Comparison of ENCODE assay signal across 21 cellular contexts in the genomic region with DNA sequence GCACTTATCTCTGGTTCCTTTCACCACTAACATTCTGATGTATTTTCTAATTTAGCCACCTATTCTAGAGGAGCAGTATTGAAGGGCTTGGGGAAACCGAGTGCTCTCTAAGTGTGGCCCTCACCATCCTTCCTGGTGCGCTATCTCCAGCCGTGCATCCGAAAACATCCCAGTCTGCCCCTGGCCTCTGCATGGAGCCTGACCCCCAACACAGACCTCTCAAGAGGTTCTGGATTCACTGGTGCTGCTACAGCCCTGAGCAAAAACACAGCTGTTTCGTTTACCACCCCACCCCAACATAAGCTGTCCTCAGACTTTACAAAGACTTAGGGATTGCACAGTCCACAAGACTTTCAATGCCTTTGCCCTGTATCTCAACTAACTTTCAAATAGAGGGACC.
"Had no signal": no experiment of that assay in that cellular context is flagged by ENCODE, and none has a peak within 500 bp of the region (broad histone marks: within the 10 kb centered on the region; RNA-seq: fewer than 3 reads in every experiment).

No MANE protein-coding gene starts in this region.

- DNase-seq: activated CD4-positive, alpha-beta T cell treated with anti-CD3 and anti-CD28 coated beads for 4 hours; activated CD4-positive, alpha-beta T cell treated with anti-CD3 and anti-CD28 coated beads, Interleukin-2, amount 50 U/mL, for 4 hours; activated CD8-positive, alpha-beta memory T cell treated with anti-CD3 and anti-CD28 coated beads, Interleukin-2, amount 50 U/mL, for 48 hours; activated CD8-positive, alpha-beta T cell treated with anti-CD3 and anti-CD28 coated beads, Interleukin-2, amount 10 ng/mL, durations not matched to agents 7 days and 5 days; activated naive CD4-positive, alpha-beta T cell treated with anti-CD3 and anti-CD28 coated beads, Interleukin-2, amount 50 U/mL, for 16 hours; activated naive CD8-positive, alpha-beta T cell treated with anti-CD3 and anti-CD28 coated beads, Interleukin-2, amount 10 ng/mL, durations not matched to agents 7 days and 5 days; activated T-cell treated with anti-CD3 and anti-CD28 coated beads, Interleukin-2, amount 50 U/mL, for 1 hour; aorta; central memory CD4-positive, alpha-beta T cell; KG1; NCI-H1930; NCI-H2171; NCI-H446 treated with DMSO at 0.1 percent for 48 hours; NK-92 treated with Interleukin-12 subunit alpha and Interleukin-12 subunit beta, amount 100 ng/mL, for 24 hours; Right ventricle myocardium superior; RPMI8226; WERI-Rb-1 had no signal

- H3K27ac ChIP-seq: adrenal gland, SJCRH30, WERI-Rb-1 had no signal

- ATAC-seq: activated CD8-positive, alpha-beta T cell treated with anti-CD3 and anti-CD28 coated beads, Interleukin-2, amount 10 ng/mL, durations not matched to agents 7 days and 5 days; Panc1 had no signal

- H3K4me1 Mint-ChIP-seq: activated naive CD8-positive, alpha-beta T cell treated with anti-CD3 and anti-CD28 coated beads, Interleukin-2, amount 10 ng/mL, durations not matched to agents 7 days and 5 days had no signal

- H3K4me3 Mint-ChIP-seq: activated CD8-positive, alpha-beta T cell treated with anti-CD3 and anti-CD28 coated beads, Interleukin-2, amount 10 ng/mL, durations not matched to agents 7 days and 5 days; activated naive CD8-positive, alpha-beta T cell treated with anti-CD3 and anti-CD28 coated beads, Interleukin-2, amount 10 ng/mL, durations not matched to agents 7 days and 5 days had no signal

- H3K27me3 ChIP-seq: adrenal gland had no signal

- H3K9me3 ChIP-seq: adrenal gland, SJCRH30, SK-N-SH had no signal

- H3K9me3 Mint-ChIP-seq: activated naive CD8-positive, alpha-beta T cell treated with anti-CD3 and anti-CD28 coated beads, Interleukin-2, amount 10 ng/mL, durations not matched to agents 7 days and 5 days had no signal

- H3K4me1 ChIP-seq: adrenal gland, SJCRH30 had no signal

- H3K9ac ChIP-seq: SK-N-SH had no signal

- H3K36me3 ChIP-seq: adrenal gland, SJCRH30, WERI-Rb-1 had no signal

- H3K4me3 ChIP-seq: adrenal gland, SJCRH30 had no signal

- H3K27ac Mint-ChIP-seq: activated CD8-positive, alpha-beta T cell treated with anti-CD3 and anti-CD28 coated beads, Interleukin-2, amount 10 ng/mL, durations not matched to agents 7 days and 5 days; activated naive CD8-positive, alpha-beta T cell treated with anti-CD3 and anti-CD28 coated beads, Interleukin-2, amount 10 ng/mL, durations not matched to agents 7 days and 5 days had no signal

- H3K4me2 ChIP-seq: SK-N-SH had no signal

- H3K36me3 Mint-ChIP-seq: activated naive CD8-positive, alpha-beta T cell treated with anti-CD3 and anti-CD28 coated beads, Interleukin-2, amount 10 ng/mL, durations not matched to agents 7 days and 5 days had no signal
